Comparison of ENCODE assay signal across 8 cellular contexts in genomic region chr6:121436172-121436965, GRCh38. TPM values are rescaled to one million over a fixed set of nuclear protein-coding genes. Genes with fewer than 3 reads are reported as not detected.
DNase-seq lines count a peak whose midpoint lies in the region; ATAC-seq lines count a peak whose summit lies in the region.

No MANE protein-coding gene starts in this region.

- peaks cover 22% of the 10 kb centered on the region for H3K4me1 Mint-ChIP-seq in activated T-helper 1 cell treated with anti-CD3 and anti-CD28 coated beads, Interleukin-12 subunit alpha, Interleukin-12 subunit beta, Interleukin-2, Interleukin-4 antibody, amounts not matched to agents 30 ng/mL and 10 ng/mL and 1 ng/mL, durations not matched to agents 14 hours and 24 hours and 36 hours (ENCODE audit: low read depth)

- intact Hi-C loops in activated T-helper 1 cell treated with anti-CD3 and anti-CD28 coated beads, Interleukin-12 subunit alpha, Interleukin-12 subunit beta, Interleukin-2, Interleukin-4 antibody, amounts not matched to agents 30 ng/mL and 10 ng/mL and 1 ng/mL, durations not matched to agents 14 hours and 24 hours and 36 hours (cut with micrococcal nuclease) = no loop called here
- intact Hi-C loops in right cardiac atrium (cut with DNase I) = loop anchor here (5.0 to 10.0 kb wide), 5 partner anchors 408 to 601 kb away; no protein-coding TSS in a partner anchor

- H3K27ac ChIP-seq in right cardiac atrium (ENCODE audit: low read length) = peak overlapping the region; percentile 78

- DNase-seq in HCEC 1CT = peak; percentile 11
- no peak for DNase-seq in activated T-helper 1 cell treated with anti-CD3 and anti-CD28 coated beads, Interleukin-12 subunit alpha, Interleukin-12 subunit beta, Interleukin-2, Interleukin-4 antibody, amounts not matched to agents 30 ng/mL and 10 ng/mL and 1 ng/mL, durations not matched to agents 14 hours and 24 hours and 36 hours (ENCODE audit: low spot score)
- DNase-seq in right cardiac atrium = peak in 1 of 3 donors; percentile 52
- DNase-seq in activated effector memory CD4-positive, alpha-beta T cell treated with anti-CD3 and anti-CD28 coated beads, Interleukin-2, amount 50 U/mL, for 16 hours = no peak

- peak overlapping the region; percentile 96 for H3K9ac ChIP-seq in skeletal muscle satellite cell (ENCODE audit: low read depth, low read length)

- ATAC-seq in right cardiac atrium (no peak), HG03139 (IDR thresholded peaks at IDR 0.05; ENCODE audit: unreplicated experiment) (no peak), HG03039 (IDR thresholded peaks at IDR 0.05; ENCODE audit: unreplicated experiment) (no peak), GM21529 (IDR thresholded peaks at IDR 0.05; ENCODE audit: unreplicated experiment) (no peak)

- peak overlapping the region; percentile 89 for H3K4me2 ChIP-seq in skeletal muscle satellite cell (ENCODE audit: low read length)

- H3K4me1 ChIP-seq in right cardiac atrium (ENCODE audit: control insufficient read depth, insufficient read depth, low read length) (no peaks in the 10 kb centered on the region), skeletal muscle satellite cell (ENCODE audit: control insufficient read depth, insufficient read depth, low read length) (peaks cover 12% of the 10 kb centered on the region)

- H3K27me3 ChIP-seq in right cardiac atrium (ENCODE audit: control insufficient read depth, insufficient read depth) = no peaks in the 10 kb centered on the region
- H3K27me3 ChIP-seq in skeletal muscle satellite cell (ENCODE audit: control insufficient read depth, insufficient read depth, low read length) = no peaks in the 10 kb centered on the region

- H3K9me3 Mint-ChIP-seq in activated T-helper 1 cell treated with anti-CD3 and anti-CD28 coated beads, Interleukin-12 subunit alpha, Interleukin-12 subunit beta, Interleukin-2, Interleukin-4 antibody, amounts not matched to agents 30 ng/mL and 10 ng/mL and 1 ng/mL, durations not matched to agents 14 hours and 24 hours and 36 hours = no peaks in the 10 kb centered on the region

- H3K27me3 Mint-ChIP-seq in activated T-helper 1 cell treated with anti-CD3 and anti-CD28 coated beads, Interleukin-12 subunit alpha, Interleukin-12 subunit beta, Interleukin-2, Interleukin-4 antibody, amounts not matched to agents 30 ng/mL and 10 ng/mL and 1 ng/mL, durations not matched to agents 14 hours and 24 hours and 36 hours (ENCODE audit: insufficient read depth) = peaks cover 40% of the 10 kb centered on the region

- WGBS in right cardiac atrium = 3% methylated on average over 22 of the region's 22 CpGs

- H3K4me3 ChIP-seq in right cardiac atrium (ENCODE audit: low read length) (peak overlapping the region; percentile 91), skeletal muscle satellite cell (ENCODE audit: low read length) (peak overlapping the region; percentile 86)

- H3K27ac Mint-ChIP-seq in activated T-helper 1 cell treated with anti-CD3 and anti-CD28 coated beads, Interleukin-12 subunit alpha, Interleukin-12 subunit beta, Interleukin-2, Interleukin-4 antibody, amounts not matched to agents 30 ng/mL and 10 ng/mL and 1 ng/mL, durations not matched to agents 14 hours and 24 hours and 36 hours = no peak overlapping the region

- H3K4me3 Mint-ChIP-seq in activated T-helper 1 cell treated with anti-CD3 and anti-CD28 coated beads, Interleukin-12 subunit alpha, Interleukin-12 subunit beta, Interleukin-2, Interleukin-4 antibody, amounts not matched to agents 30 ng/mL and 10 ng/mL and 1 ng/mL, durations not matched to agents 14 hours and 24 hours and 36 hours = peak overlapping the region; percentile 72

- H3K36me3 Mint-ChIP-seq in activated T-helper 1 cell treated with anti-CD3 and anti-CD28 coated beads, Interleukin-12 subunit alpha, Interleukin-12 subunit beta, Interleukin-2, Interleukin-4 antibody, amounts not matched to agents 30 ng/mL and 10 ng/mL and 1 ng/mL, durations not matched to agents 14 hours and 24 hours and 36 hours (ENCODE audit: low read depth) = no peaks in the 10 kb centered on the region

- no peaks in the 10 kb centered on the region for H3K36me3 ChIP-seq in skeletal muscle satellite cell (ENCODE audit: insufficient read depth, low read length)

- no peaks in the 10 kb centered on the region for H3K9me3 ChIP-seq in right cardiac atrium (ENCODE audit: control insufficient read depth, low read length)
- no peaks in the 10 kb centered on the region for H3K9me3 ChIP-seq in skeletal muscle satellite cell (replicated peaks; ENCODE audit: low read length)

RNA-seq across cellular contexts. Expression of gene GJA1, which starts 0.9 kb away (rescaled TPM):
- not detected in 2 replicates for total RNA-seq in activated T-helper 1 cell treated with anti-CD3 and anti-CD28 coated beads, Interleukin-12 subunit alpha, Interleukin-12 subunit beta, Interleukin-2, Interleukin-4 antibody, amounts not matched to agents 30 ng/mL and 10 ng/mL and 1 ng/mL, durations not matched to agents 14 hours and 24 hours and 36 hours
- 100 to 1,000 TPM; 101 to 217 (median 148) TPM for total RNA-seq in right cardiac atrium
- polyA plus RNA-seq in right cardiac atrium = 116 TPM
- 83.4 and 105 TPM in 2 replicates for total RNA-seq in skeletal muscle satellite cell (2012; rRNA removed)

Comparison
In these comparisons a context has a peak if more than half of its experiments do, and no peak if none do; other contexts are left out.
1. RNA of gene GJA1, which starts 0.9 kb away (total RNA-seq): 101 to 217 TPM in right cardiac atrium; not detected in activated T-helper 1 cell treated with anti-CD3 and anti-CD28 coated beads, Interleukin-12 subunit alpha, Interleukin-12 subunit beta, Interleukin-2, Interleukin-4 antibody, amounts not matched to agents 30 ng/mL and 10 ng/mL and 1 ng/mL, durations not matched to agents 14 hours and 24 hours and 36 hours; every median in the first group is over 10 times any median in the second.